ENCODE assay signal across 14 cellular contexts in the genomic region with DNA sequence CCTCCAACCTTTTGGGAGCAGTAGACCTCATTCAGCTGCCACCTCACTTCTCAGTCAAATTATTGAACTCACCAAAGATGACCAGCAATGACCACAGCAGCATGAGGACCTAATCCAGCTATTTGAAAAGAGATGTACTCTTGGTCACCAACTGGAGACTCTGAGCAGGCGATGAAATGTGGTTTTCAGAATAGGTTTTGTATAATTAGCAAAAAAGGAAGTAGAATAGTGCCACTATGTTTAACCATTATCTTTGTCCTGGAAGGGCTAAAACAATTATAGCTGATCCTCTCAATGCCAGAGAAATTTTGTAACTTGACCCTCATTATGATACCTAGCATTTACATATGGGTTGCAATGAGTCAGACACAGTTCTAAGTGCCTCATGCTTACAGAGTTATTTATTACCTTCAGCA. TPM values are rescaled to one million over a fixed set of nuclear protein-coding genes. Genes with fewer than 3 reads are reported as not detected.
DNase-seq lines count a peak whose midpoint lies in the region; ATAC-seq lines count a peak whose summit lies in the region.
"Had no signal": no experiment of that assay in that cellular context is flagged by ENCODE, and none has a peak within 500 bp of the region (broad histone marks: within the 10 kb centered on the region; RNA-seq: fewer than 3 reads in every experiment).

A gene with protein sequence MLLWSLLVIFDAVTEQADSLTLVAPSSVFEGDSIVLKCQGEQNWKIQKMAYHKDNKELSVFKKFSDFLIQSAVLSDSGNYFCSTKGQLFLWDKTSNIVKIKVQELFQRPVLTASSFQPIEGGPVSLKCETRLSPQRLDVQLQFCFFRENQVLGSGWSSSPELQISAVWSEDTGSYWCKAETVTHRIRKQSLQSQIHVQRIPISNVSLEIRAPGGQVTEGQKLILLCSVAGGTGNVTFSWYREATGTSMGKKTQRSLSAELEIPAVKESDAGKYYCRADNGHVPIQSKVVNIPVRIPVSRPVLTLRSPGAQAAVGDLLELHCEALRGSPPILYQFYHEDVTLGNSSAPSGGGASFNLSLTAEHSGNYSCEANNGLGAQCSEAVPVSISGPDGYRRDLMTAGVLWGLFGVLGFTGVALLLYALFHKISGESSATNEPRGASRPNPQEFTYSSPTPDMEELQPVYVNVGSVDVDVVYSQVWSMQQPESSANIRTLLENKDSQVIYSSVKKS (minus strand): TSS at position 162 of the 416 bp plus-strand sequence. CDS start 59 bp downstream, at position 103.

- ATAC-seq in GM19395 (IDR thresholded peaks at IDR 0.05; ENCODE audit: unreplicated experiment) (peak; percentile 69), HG02981 (IDR thresholded peaks at IDR 0.05; ENCODE audit: unreplicated experiment) (peak; percentile 75), HG02763 (IDR thresholded peaks at IDR 0.05; ENCODE audit: unreplicated experiment) (no peak)

- peak; percentile 35 for DNase-seq in DMS53 treated with DMSO at 0.1 percent for 48 hours (lab: John Stamatoyannopoulos, UW; ENCODE audit: unreplicated experiment)
- DNase-seq in NOMO-1 treated with dmso at 0.1 percent for 144 hours (lab: John Stamatoyannopoulos, UW; ENCODE audit: unreplicated experiment): peak; percentile 72
- DNase-seq in Kasumi-1 (lab: John Stamatoyannopoulos, UW): no peak
- no peak for DNase-seq in occipital lobe (lab: John Stamatoyannopoulos, UW)
- no peak for DNase-seq in activated effector memory CD4-positive, alpha-beta T cell treated with Interleukin-2 at 50 U/mL for 16 hours
- DNase-seq: activated CD8-positive, alpha-beta memory T cell treated with anti-CD3 and anti-CD28 coated beads, Interleukin-2, amount 50 U/mL, for 4 hours; immature natural killer cell; IMR-90; NCI-H524 treated with DMSO at 0.1 percent for 48 hours; stimulated activated naive CD4-positive, alpha-beta T cell treated with Interleukin-2 at 50 U/mL for 16 hours had no signal

RNA-seq across cellular contexts. Expression of the gene that starts here (rescaled TPM):
- not detected for total RNA-seq in occipital lobe
- total RNA-seq: H1, IMR-90 had no signal

Comparison
In these comparisons a context has a peak if more than half of its experiments do, and no peak if none do; other contexts are left out.
1. DNase-seq: peak in DMS53 treated with DMSO at 0.1 percent for 48 hours (single experiment) and NOMO-1 treated with dmso at 0.1 percent for 144 hours (single experiment); none in Kasumi-1 (0 of 2), occipital lobe (single experiment) and activated effector memory CD4-positive, alpha-beta T cell treated with Interleukin-2 at 50 U/mL for 16 hours (single experiment).